Comparison of ENCODE assay signal across 7 cellular contexts in the genomic region with DNA sequence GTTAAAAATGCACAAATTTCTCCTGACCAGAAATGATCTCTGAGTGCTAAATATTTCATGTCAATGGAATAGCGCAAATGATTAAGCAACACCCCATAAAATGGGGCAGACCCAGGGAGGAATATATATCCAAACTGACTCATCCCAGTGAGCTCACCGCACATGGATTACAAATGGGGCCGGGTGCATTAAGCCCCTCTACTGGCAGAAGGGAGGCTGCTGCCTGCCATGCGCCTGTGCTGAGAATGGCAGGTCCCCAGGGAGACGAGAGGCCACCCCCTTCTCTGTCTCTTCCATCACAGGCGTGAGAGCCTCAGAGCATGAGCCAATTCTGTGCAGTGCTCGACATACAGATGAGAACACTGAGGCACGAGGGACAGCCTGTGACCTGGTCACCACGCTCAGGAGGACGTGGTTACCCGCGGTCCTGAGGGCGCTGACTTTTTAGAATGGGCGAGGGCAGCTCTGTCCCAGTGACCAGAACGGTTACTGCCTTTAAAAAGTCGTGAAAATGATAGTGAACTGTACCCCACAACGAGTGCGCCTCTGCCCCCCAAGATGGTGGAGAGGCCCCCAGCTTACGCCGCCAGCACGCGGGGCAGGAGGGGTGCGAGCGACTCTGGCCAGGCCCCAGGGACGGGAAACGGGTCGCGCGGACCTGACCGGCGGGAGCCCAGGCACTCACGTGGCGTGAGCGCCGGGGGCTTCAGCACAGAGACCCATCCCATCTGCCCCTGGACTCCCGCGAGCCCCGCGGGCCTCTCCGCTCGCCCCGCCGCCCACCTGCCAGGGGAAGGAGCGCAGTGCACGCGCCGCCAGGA.
DNase-seq lines count a peak whose midpoint lies in the region; ATAC-seq, FAIRE-seq and TF ChIP-seq lines count a peak whose summit lies in the region.
"Not testable (repeated sequence)": the region's sequence is repeated elsewhere in the genome, so short reads cannot be mapped to it uniquely, and the experiment has no call there.

No MANE protein-coding gene starts in this region.

- not testable (repeated sequence) for H3K79me2 ChIP-seq in OCI-LY1 (ENCODE audit: insufficient read depth, low read length)

- not testable (repeated sequence) for H2AFZ ChIP-seq in OCI-LY1 (ENCODE audit: low read length)

- H3K4me1 ChIP-seq in OCI-LY1 (ENCODE audit: insufficient read depth, low read length, severe bottlenecking); kidney (ENCODE audit: control insufficient read depth in 1 of 2, insufficient read depth in 1 of 2, low read depth in 1 of 2, low read length in 2 of 2): not testable (repeated sequence)

- not testable (repeated sequence) for H3K9me3 ChIP-seq in OCI-LY1 (ENCODE audit: low read length); kidney (ENCODE audit: control insufficient read depth in 1 of 2, low read length in 2 of 2)

- not testable (repeated sequence) for FAIRE-seq in kidney (lab: Jason Lieb, UNC)

- peak; percentile 1 for TF ChIP-seq CTCF in GM13977 (IDR thresholded peaks at IDR 0.05; ENCODE audit: extremely low read depth, insufficient read depth, missing control alignments)
- TF ChIP-seq CTCF in OCI-LY1 (IDR thresholded peaks at IDR 0.05; ENCODE audit: low read length); kidney (IDR thresholded peaks at IDR 0.05; ENCODE audit: borderline replicate concordance, extremely low read depth, insufficient read depth): not testable (repeated sequence)

- H3K9me3 Mint-ChIP-seq in activated T-cell treated with anti-CD3 and anti-CD28 coated beads, Interleukin-2, amount 50 U/mL, for 24 hours; effector memory CD8-positive, alpha-beta T cell: not testable (repeated sequence)

- H3K9ac ChIP-seq in OCI-LY1 (ENCODE audit: low read length) (peak overlapping the region; percentile 82), kidney (ENCODE audit: low read length in 2 of 2) (peak overlapping the region in 1 of 2 donors; percentile 67)

- H3K4me3 ChIP-seq in OCI-LY1 (ENCODE audit: low read depth, low read length, poor library complexity, severe bottlenecking) = peak overlapping the region; percentile 85
- H3K4me3 ChIP-seq in kidney (ENCODE audit: low read length in 2 of 2) = peak overlapping the region; percentile 44 to 77

- H3K4me1 Mint-ChIP-seq in activated T-cell treated with anti-CD3 and anti-CD28 coated beads, Interleukin-2, amount 50 U/mL, for 24 hours (ENCODE audit: low read depth) = peaks cover 30% of the 10 kb centered on the region
- not testable (repeated sequence) for H3K4me1 Mint-ChIP-seq in effector memory CD8-positive, alpha-beta T cell (ENCODE audit: low read depth in 2 of 2)

- not testable (repeated sequence) for H3K27ac ChIP-seq in OCI-LY1 (ENCODE audit: low read depth, low read length, poor library complexity, severe bottlenecking); kidney (ENCODE audit: low read depth in 2 of 2, low read length in 2 of 2)

- peak; percentile 8 for ATAC-seq in HG03442 (IDR thresholded peaks at IDR 0.05; ENCODE audit: unreplicated experiment)
- ATAC-seq in effector memory CD8-positive, alpha-beta T cell (replicated peaks) = not testable (repeated sequence)

- H3K27me3 ChIP-seq in OCI-LY1 (ENCODE audit: insufficient read depth, low read length) = not testable (repeated sequence)

- not testable (repeated sequence) for H3F3A ChIP-seq in OCI-LY1 (ENCODE audit: insufficient read depth, low read length)

- H4K20me1 ChIP-seq in OCI-LY1 (ENCODE audit: insufficient read depth, low read length) = not testable (repeated sequence)

- not testable (repeated sequence) for H3K36me3 Mint-ChIP-seq in activated T-cell treated with anti-CD3 and anti-CD28 coated beads, Interleukin-2, amount 50 U/mL, for 24 hours (ENCODE audit: low read depth); effector memory CD8-positive, alpha-beta T cell (ENCODE audit: insufficient read depth)

- H3K9me2 ChIP-seq in OCI-LY1 (ENCODE audit: low read depth, low read length) = not testable (repeated sequence)

- H3K4me3 Mint-ChIP-seq in activated T-cell treated with anti-CD3 and anti-CD28 coated beads, Interleukin-2, amount 50 U/mL, for 24 hours = peak overlapping the region; percentile 88
- peak overlapping the region; percentile 86 to 87 for H3K4me3 Mint-ChIP-seq in effector memory CD8-positive, alpha-beta T cell

- H3K36me3 ChIP-seq in OCI-LY1 (ENCODE audit: insufficient read depth, low read length); kidney (ENCODE audit: control insufficient read depth in 1 of 2, insufficient read depth in 2 of 2, low read length in 2 of 2): not testable (repeated sequence)

- H3K27ac Mint-ChIP-seq in activated T-cell treated with anti-CD3 and anti-CD28 coated beads, Interleukin-2, amount 50 U/mL, for 24 hours = peak overlapping the region; percentile 93
- H3K27ac Mint-ChIP-seq in effector memory CD8-positive, alpha-beta T cell = peak overlapping the region; percentile 94

- intact Hi-C loops in kidney (cut with DNase I) = not testable (repeated sequence)

- DNase-seq in GM13977 (ENCODE audit: low spot score); activated T-cell treated with anti-CD3 and anti-CD28 coated beads, Interleukin-2, amount 50 U/mL, for 24 hours; kidney: not testable (repeated sequence)
- DNase-seq in effector memory CD8-positive, alpha-beta T cell = peak in 1 of 3 experiments; percentile 5
- peak; percentile 41 for DNase-seq in putamen (ENCODE audit: low spot score)

- H3K4me2 ChIP-seq in OCI-LY1 (ENCODE audit: low read length) = peak overlapping the region; percentile 89

- not testable (repeated sequence) for H3K27me3 Mint-ChIP-seq in activated T-cell treated with anti-CD3 and anti-CD28 coated beads, Interleukin-2, amount 50 U/mL, for 24 hours; effector memory CD8-positive, alpha-beta T cell

- in situ Hi-C loops in GM13977 (cut with MboI; ENCODE audit: low pct_unique_long_range_greater_than_20kb, low sequenced_read_pairs, unreplicated experiment) = not testable (repeated sequence)
